In the genomic region with DNA sequence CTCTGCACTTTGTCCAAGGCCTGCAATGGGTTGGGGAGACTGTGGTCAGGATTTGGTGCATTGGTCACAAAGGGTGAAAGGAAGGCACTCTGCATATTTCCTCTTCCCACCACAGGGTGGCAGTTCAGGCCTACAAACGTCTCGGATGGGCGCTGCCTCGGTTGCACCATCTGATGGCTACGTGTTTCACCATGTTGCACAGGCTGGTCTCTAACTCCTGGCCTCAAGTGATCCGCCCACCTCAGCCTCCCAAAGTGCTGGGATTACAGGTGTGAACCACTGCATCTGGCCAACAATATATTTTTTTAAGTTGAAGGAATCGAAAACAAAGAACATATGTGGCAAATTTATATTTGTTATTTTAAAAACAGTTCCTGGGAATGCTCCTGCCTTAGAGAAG, we compare ENCODE assay signal across 8 cellular contexts. TPM values are rescaled to one million over a fixed set of nuclear protein-coding genes. Genes with fewer than 3 reads are reported as not detected.
A peak's percentile ranks its signal among the peaks of the same experiment; 100 is the strongest.
DNase-seq lines count a peak whose midpoint lies in the region; ATAC-seq and TF ChIP-seq lines count a peak whose summit lies in the region.

No MANE protein-coding gene starts in this region.

- H3K4me3 ChIP-seq in ascending aorta (no peak overlapping the region), gastrocnemius medialis (no peak overlapping the region)

- no peak for TF ChIP-seq POLR2A in gastrocnemius medialis (IDR thresholded peaks at IDR 0.05)

- H3K27me3 ChIP-seq in ascending aorta = no peaks in the 10 kb centered on the region
- no peaks in the 10 kb centered on the region for H3K27me3 ChIP-seq in gastrocnemius medialis

- in situ Hi-C loops in gastrocnemius medialis (cut with MboI; ENCODE audit: low sequenced_read_pairs in 4 of 4) = loop anchor here (5.0 to 10.0 kb wide), 2 partner anchors 58 to 61 kb away; no protein-coding TSS in a partner anchor

- DNase-seq in A172 (ENCODE audit: low spot score) = peak; percentile 51
- peak; percentile 74 for DNase-seq in MV-4-11 (lab: John Stamatoyannopoulos, UW)
- peak; percentile 27 to 69 for DNase-seq in SW 1271 (lab: John Stamatoyannopoulos, UW)
- DNase-seq in ascending aorta (ENCODE audit: low spot score in 2 of 2) = peak in 1 of 2 donors; percentile 78
- DNase-seq in hippocampal formation (lab: John Stamatoyannopoulos, UW) = peak; percentile 48 to 59
- peak; percentile 48 to 66 for DNase-seq in gastrocnemius medialis

- TF ChIP-seq CTCF in GM12873 (IDR thresholded peaks at IDR 0.05; ENCODE audit: insufficient read depth, low read depth, low read length, missing control alignments) (peak; percentile 88), ascending aorta (IDR thresholded peaks at IDR 0.05) (peak; percentile 70 to 83 (median 80)), gastrocnemius medialis (IDR thresholded peaks at IDR 0.05 in 4 of 5, conservative IDR thresholded peaks at IDR 0.05 in 1 of 5) (peak; percentile 79 to 88 (median 79))

- H3K9me3 ChIP-seq in ascending aorta (no peaks in the 10 kb centered on the region), gastrocnemius medialis (no peaks in the 10 kb centered on the region)

- H3K4me1 ChIP-seq in ascending aorta = no peaks in the 10 kb centered on the region
- no peaks in the 10 kb centered on the region for H3K4me1 ChIP-seq in gastrocnemius medialis

- ATAC-seq in gastrocnemius medialis = peak; percentile 86 to 93
- no peak for ATAC-seq in GM19397 (IDR thresholded peaks at IDR 0.05; ENCODE audit: unreplicated experiment)

- H3K27ac ChIP-seq in ascending aorta (no peak overlapping the region), gastrocnemius medialis (no peak overlapping the region)

- H3K36me3 ChIP-seq in ascending aorta = no peaks in the 10 kb centered on the region
- no peaks in the 10 kb centered on the region for H3K36me3 ChIP-seq in gastrocnemius medialis

- intact Hi-C loops in ascending aorta (cut with DNase I) = loop anchor here (1.0 to 5.0 kb wide), 4 partner anchors 62 to 296 kb away; partner anchors contain the start of gene ASIC1
- intact Hi-C loops in gastrocnemius medialis (cut with DNase I; ENCODE audit: low total_unique reads) = loop anchor here (1.0 kb wide), 2 partner anchors 63 to 91 kb away; no protein-coding TSS in a partner anchor

RNA-seq across cellular contexts. Expression of gene TMBIM6, which starts 35.1 kb away (rescaled TPM):
- 242 and 305 TPM in 2 replicates for total RNA-seq in A172 (2014; rRNA removed; shearing (Covaris generic))
- total RNA-seq in ascending aorta (188 TPM), gastrocnemius medialis (100 to 1,000 TPM; 181 to 310 (median 224) TPM)

RNA-seq across cellular contexts. Expression of gene NCKAP5L, which starts 51.8 kb away (rescaled TPM):
- 12.1 and 12.6 TPM in 2 replicates for total RNA-seq in A172 (2014; rRNA removed; shearing (Covaris generic))
- total RNA-seq in ascending aorta = 33.4 TPM
- total RNA-seq in gastrocnemius medialis = 10 to 100 TPM in 3 of 4 donors, 1 to 10 TPM in 1; 8.4 to 15.5 (median 10.4) TPM
